Comparison of ENCODE assay signal across 2 cellular contexts in the genomic region with DNA sequence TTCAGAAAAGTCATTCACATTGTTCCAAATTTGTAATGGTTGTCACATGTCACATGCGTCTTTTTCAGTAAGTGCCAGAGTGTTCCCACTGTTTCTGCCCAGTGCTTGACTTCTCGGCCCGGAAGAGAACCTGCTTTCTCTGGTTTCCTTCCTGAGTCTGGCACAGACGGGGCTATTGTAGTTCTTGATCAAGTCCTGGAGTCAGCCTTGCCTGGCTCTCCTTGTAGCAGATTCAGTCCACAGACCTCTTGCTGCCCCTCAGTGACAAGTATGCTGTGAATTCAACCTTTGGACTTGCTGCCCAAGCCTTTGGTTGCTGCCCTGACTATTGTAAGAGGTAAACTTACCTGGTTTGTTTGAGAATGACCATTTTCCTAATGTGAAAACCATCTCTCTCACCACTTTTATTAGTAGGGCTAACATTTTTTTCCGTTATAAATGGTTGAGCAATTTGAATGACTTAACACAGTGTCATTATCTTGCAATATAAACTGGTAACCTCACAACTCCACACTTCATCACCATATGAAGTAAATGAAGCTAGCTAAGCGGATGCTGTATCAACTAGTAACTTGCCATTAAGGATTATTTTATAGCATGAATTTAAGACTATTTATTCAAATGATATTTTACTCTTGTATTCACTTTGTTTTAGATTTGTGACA.
TF ChIP-seq lines count a peak whose summit lies in the region.

No MANE protein-coding gene starts in this region.

TF ChIP-seq in endothelial cell of umbilical vein, 7 proteins besides CTCF, POLR2A, EP300 and RAD21:
- TF ChIP-seq EZH2 (IDR thresholded peaks at IDR 0.05; ENCODE audit: borderline replicate concordance, low read depth, low read length, severe bottlenecking) (no peak), JUN (IDR thresholded peaks at IDR 0.05; ENCODE audit: borderline replicate concordance, insufficient read depth, insufficient read length, low read depth) (no peak), GATA2 (IDR thresholded peaks at IDR 0.05; ENCODE audit: insufficient read depth, insufficient read length, low read depth, low read length) (no peak), FOS (IDR thresholded peaks at IDR 0.05; ENCODE audit: borderline replicate concordance, insufficient read depth, low read length) (no peak), POLR2AphosphoS5 (IDR thresholded peaks at IDR 0.05; ENCODE audit: insufficient read depth, low read depth, low read length) (no peak), MYC (IDR thresholded peaks at IDR 0.05; ENCODE audit: low read depth, low read length) (no peak)
- TF ChIP-seq, protein P1, sequence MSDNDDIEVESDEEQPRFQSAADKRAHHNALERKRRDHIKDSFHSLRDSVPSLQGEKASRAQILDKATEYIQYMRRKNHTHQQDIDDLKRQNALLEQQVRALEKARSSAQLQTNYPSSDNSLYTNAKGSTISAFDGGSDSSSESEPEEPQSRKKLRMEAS (IDR thresholded peaks at IDR 0.05; ENCODE audit: insufficient read depth, insufficient read length), result no peak
TF ChIP-seq in endothelial cell of umbilical vein: peak in this region for 0.

TF ChIP-seq in HepG2, 621 proteins besides CTCF, POLR2A, EP300 and RAD21 (continues in another document):
- peak; percentile 95 for TF ChIP-seq ZNF549 (CRISPR knock-in tag; IDR thresholded peaks at IDR 0.05)
- TF ChIP-seq GABPB1 (CRISPR knock-in tag; IDR thresholded peaks at IDR 0.05), result peak; percentile 22; the same call in 1 of the 2 replicates
- TF ChIP-seq EEA1 (CRISPR knock-in tag; IDR thresholded peaks at IDR 0.05; ENCODE audit: borderline replicate concordance), result no peak
- TF ChIP-seq BORCS8-MEF2B (CRISPR knock-in tag; IDR thresholded peaks at IDR 0.05), result no peak
- no peak for TF ChIP-seq NFIB (CRISPR knock-in tag; IDR thresholded peaks at IDR 0.05; ENCODE audit: borderline replicate concordance)
- TF ChIP-seq, protein P2, sequence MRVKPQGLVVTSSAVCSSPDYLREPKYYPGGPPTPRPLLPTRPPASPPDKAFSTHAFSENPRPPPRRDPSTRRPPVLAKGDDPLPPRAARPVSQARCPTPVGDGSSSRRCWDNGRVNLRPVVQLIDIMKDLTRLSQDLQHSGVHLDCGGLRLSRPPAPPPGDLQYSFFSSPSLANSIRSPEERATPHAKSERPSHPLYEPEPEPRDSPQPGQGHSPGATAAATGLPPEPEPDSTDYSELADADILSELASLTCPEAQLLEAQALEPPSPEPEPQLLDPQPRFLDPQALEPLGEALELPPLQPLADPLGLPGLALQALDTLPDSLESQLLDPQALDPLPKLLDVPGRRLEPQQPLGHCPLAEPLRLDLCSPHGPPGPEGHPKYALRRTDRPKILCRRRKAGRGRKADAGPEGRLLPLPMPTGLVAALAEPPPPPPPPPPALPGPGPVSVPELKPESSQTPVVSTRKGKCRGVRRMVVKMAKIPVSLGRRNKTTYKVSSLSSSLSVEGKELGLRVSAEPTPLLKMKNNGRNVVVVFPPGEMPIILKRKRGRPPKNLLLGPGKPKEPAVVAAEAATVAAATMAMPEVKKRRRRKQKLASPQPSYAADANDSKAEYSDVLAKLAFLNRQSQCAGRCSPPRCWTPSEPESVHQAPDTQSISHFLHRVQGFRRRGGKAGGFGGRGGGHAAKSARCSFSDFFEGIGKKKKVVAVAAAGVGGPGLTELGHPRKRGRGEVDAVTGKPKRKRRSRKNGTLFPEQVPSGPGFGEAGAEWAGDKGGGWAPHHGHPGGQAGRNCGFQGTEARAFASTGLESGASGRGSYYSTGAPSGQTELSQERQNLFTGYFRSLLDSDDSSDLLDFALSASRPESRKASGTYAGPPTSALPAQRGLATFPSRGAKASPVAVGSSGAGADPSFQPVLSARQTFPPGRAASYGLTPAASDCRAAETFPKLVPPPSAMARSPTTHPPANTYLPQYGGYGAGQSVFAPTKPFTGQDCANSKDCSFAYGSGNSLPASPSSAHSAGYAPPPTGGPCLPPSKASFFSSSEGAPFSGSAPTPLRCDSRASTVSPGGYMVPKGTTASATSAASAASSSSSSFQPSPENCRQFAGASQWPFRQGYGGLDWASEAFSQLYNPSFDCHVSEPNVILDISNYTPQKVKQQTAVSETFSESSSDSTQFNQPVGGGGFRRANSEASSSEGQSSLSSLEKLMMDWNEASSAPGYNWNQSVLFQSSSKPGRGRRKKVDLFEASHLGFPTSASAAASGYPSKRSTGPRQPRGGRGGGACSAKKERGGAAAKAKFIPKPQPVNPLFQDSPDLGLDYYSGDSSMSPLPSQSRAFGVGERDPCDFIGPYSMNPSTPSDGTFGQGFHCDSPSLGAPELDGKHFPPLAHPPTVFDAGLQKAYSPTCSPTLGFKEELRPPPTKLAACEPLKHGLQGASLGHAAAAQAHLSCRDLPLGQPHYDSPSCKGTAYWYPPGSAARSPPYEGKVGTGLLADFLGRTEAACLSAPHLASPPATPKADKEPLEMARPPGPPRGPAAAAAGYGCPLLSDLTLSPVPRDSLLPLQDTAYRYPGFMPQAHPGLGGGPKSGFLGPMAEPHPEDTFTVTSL (CRISPR knock-in tag; IDR thresholded peaks at IDR 0.05; ENCODE audit: borderline replicate concordance), result no peak
- TF ChIP-seq MIXL1 (CRISPR knock-in tag; IDR thresholded peaks at IDR 0.05), result no peak
- TF ChIP-seq MBD4 (IDR thresholded peaks at IDR 0.05; ENCODE audit: borderline replicate concordance, low read length), result no peak
- TF ChIP-seq, protein P3, sequence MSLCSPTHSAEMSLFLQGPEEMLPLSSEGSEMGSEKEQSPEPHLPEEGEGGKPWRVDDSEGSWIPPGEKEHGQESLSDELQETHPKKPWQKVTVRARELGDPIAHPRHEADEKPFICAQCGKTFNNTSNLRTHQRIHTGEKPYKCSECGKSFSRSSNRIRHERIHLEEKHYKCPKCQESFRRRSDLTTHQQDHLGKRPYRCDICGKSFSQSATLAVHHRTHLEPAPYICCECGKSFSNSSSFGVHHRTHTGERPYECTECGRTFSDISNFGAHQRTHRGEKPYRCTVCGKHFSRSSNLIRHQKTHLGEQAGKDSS (CRISPR knock-in tag; IDR thresholded peaks at IDR 0.05; ENCODE audit: borderline replicate concordance, low read depth), result no peak
- TF ChIP-seq, protein P4, sequence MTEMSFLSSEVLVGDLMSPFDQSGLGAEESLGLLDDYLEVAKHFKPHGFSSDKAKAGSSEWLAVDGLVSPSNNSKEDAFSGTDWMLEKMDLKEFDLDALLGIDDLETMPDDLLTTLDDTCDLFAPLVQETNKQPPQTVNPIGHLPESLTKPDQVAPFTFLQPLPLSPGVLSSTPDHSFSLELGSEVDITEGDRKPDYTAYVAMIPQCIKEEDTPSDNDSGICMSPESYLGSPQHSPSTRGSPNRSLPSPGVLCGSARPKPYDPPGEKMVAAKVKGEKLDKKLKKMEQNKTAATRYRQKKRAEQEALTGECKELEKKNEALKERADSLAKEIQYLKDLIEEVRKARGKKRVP (CRISPR knock-in tag; IDR thresholded peaks at IDR 0.05), result no peak
- 0 out of 2 replicates have a peak, but pooled peaks have one; percentile 15 for TF ChIP-seq FOXA3 (CRISPR knock-in tag; IDR thresholded peaks at IDR 0.05)
- TF ChIP-seq MTF2 (CRISPR knock-in tag; IDR thresholded peaks at IDR 0.05; ENCODE audit: borderline replicate concordance), result no peak
- no peak for TF ChIP-seq ZNF251 (CRISPR knock-in tag; IDR thresholded peaks at IDR 0.05)
- no peak for TF ChIP-seq SOX13 (IDR thresholded peaks at IDR 0.05)
- peak in 1 of 2 experiments; percentile 29; a peak in 1 of 4 replicates for TF ChIP-seq SOX13 (CRISPR knock-in tag; conservative IDR thresholded peaks at IDR 0.05 in 1 of 2, IDR thresholded peaks at IDR 0.05 in 1 of 2)
- TF ChIP-seq NFKBIZ (CRISPR knock-in tag; IDR thresholded peaks at IDR 0.05), result no peak
- no peak for TF ChIP-seq ZNF180 (CRISPR knock-in tag; IDR thresholded peaks at IDR 0.05; ENCODE audit: borderline replicate concordance, low read depth)
- no peak for TF ChIP-seq HIVEP1 (CRISPR knock-in tag; IDR thresholded peaks at IDR 0.05)
- TF ChIP-seq, protein P5, sequence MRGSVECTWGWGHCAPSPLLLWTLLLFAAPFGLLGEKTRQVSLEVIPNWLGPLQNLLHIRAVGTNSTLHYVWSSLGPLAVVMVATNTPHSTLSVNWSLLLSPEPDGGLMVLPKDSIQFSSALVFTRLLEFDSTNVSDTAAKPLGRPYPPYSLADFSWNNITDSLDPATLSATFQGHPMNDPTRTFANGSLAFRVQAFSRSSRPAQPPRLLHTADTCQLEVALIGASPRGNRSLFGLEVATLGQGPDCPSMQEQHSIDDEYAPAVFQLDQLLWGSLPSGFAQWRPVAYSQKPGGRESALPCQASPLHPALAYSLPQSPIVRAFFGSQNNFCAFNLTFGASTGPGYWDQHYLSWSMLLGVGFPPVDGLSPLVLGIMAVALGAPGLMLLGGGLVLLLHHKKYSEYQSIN (CRISPR knock-in tag; IDR thresholded peaks at IDR 0.05; ENCODE audit: borderline replicate concordance), result no peak
- 0 out of 2 replicates have a peak, but pooled peaks have one; percentile 39 for TF ChIP-seq RXRB (CRISPR knock-in tag; IDR thresholded peaks at IDR 0.05; ENCODE audit: borderline replicate concordance)
- TF ChIP-seq, protein P6, sequence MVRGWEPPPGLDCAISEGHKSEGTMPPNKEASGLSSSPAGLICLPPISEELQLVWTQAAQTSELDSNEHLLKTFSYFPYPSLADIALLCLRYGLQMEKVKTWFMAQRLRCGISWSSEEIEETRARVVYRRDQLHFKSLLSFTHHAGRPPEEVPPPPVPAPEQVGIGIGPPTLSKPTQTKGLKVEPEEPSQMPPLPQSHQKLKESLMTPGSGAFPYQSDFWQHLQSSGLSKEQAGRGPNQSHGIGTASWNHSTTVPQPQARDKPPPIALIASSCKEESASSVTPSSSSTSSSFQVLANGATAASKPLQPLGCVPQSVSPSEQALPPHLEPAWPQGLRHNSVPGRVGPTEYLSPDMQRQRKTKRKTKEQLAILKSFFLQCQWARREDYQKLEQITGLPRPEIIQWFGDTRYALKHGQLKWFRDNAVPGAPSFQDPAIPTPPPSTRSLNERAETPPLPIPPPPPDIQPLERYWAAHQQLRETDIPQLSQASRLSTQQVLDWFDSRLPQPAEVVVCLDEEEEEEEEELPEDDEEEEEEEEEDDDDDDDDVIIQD (CRISPR knock-in tag; IDR thresholded peaks at IDR 0.05; ENCODE audit: low read depth), result 0 out of 2 replicates have a peak, but pooled peaks have one; percentile 13
- TF ChIP-seq POGZ (CRISPR knock-in tag; IDR thresholded peaks at IDR 0.05), result no peak
- peak; percentile 94 for TF ChIP-seq TEAD3 (CRISPR knock-in tag; optimal IDR thresholded peaks at IDR 0.05; ENCODE audit: borderline replicate concordance)
- TF ChIP-seq BCL6 (CRISPR knock-in tag; IDR thresholded peaks at IDR 0.05), result no peak
- TF ChIP-seq ZMYM3 (CRISPR knock-in tag; IDR thresholded peaks at IDR 0.05), result no peak
- TF ChIP-seq ZBTB8A (CRISPR knock-in tag; IDR thresholded peaks at IDR 0.05; ENCODE audit: borderline replicate concordance, low read depth), result no peak
- no peak for TF ChIP-seq ZNF674 (CRISPR knock-in tag; IDR thresholded peaks at IDR 0.05; ENCODE audit: low read depth)
- TF ChIP-seq, protein P7, sequence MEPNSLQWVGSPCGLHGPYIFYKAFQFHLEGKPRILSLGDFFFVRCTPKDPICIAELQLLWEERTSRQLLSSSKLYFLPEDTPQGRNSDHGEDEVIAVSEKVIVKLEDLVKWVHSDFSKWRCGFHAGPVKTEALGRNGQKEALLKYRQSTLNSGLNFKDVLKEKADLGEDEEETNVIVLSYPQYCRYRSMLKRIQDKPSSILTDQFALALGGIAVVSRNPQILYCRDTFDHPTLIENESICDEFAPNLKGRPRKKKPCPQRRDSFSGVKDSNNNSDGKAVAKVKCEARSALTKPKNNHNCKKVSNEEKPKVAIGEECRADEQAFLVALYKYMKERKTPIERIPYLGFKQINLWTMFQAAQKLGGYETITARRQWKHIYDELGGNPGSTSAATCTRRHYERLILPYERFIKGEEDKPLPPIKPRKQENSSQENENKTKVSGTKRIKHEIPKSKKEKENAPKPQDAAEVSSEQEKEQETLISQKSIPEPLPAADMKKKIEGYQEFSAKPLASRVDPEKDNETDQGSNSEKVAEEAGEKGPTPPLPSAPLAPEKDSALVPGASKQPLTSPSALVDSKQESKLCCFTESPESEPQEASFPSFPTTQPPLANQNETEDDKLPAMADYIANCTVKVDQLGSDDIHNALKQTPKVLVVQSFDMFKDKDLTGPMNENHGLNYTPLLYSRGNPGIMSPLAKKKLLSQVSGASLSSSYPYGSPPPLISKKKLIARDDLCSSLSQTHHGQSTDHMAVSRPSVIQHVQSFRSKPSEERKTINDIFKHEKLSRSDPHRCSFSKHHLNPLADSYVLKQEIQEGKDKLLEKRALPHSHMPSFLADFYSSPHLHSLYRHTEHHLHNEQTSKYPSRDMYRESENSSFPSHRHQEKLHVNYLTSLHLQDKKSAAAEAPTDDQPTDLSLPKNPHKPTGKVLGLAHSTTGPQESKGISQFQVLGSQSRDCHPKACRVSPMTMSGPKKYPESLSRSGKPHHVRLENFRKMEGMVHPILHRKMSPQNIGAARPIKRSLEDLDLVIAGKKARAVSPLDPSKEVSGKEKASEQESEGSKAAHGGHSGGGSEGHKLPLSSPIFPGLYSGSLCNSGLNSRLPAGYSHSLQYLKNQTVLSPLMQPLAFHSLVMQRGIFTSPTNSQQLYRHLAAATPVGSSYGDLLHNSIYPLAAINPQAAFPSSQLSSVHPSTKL (CRISPR knock-in tag; IDR thresholded peaks at IDR 0.05), result 0 out of 2 replicates have a peak, but pooled peaks have one; percentile 38
- TF ChIP-seq, protein P8, sequence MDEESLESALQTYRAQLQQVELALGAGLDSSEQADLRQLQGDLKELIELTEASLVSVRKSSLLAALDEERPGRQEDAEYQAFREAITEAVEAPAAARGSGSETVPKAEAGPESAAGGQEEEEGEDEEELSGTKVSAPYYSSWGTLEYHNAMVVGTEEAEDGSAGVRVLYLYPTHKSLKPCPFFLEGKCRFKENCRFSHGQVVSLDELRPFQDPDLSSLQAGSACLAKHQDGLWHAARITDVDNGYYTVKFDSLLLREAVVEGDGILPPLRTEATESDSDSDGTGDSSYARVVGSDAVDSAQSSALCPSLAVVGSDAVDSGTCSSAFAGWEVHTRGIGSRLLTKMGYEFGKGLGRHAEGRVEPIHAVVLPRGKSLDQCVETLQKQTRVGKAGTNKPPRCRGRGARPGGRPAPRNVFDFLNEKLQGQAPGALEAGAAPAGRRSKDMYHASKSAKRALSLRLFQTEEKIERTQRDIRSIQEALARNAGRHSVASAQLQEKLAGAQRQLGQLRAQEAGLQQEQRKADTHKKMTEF (CRISPR knock-in tag; IDR thresholded peaks at IDR 0.05), result no peak
- TF ChIP-seq, protein P9, sequence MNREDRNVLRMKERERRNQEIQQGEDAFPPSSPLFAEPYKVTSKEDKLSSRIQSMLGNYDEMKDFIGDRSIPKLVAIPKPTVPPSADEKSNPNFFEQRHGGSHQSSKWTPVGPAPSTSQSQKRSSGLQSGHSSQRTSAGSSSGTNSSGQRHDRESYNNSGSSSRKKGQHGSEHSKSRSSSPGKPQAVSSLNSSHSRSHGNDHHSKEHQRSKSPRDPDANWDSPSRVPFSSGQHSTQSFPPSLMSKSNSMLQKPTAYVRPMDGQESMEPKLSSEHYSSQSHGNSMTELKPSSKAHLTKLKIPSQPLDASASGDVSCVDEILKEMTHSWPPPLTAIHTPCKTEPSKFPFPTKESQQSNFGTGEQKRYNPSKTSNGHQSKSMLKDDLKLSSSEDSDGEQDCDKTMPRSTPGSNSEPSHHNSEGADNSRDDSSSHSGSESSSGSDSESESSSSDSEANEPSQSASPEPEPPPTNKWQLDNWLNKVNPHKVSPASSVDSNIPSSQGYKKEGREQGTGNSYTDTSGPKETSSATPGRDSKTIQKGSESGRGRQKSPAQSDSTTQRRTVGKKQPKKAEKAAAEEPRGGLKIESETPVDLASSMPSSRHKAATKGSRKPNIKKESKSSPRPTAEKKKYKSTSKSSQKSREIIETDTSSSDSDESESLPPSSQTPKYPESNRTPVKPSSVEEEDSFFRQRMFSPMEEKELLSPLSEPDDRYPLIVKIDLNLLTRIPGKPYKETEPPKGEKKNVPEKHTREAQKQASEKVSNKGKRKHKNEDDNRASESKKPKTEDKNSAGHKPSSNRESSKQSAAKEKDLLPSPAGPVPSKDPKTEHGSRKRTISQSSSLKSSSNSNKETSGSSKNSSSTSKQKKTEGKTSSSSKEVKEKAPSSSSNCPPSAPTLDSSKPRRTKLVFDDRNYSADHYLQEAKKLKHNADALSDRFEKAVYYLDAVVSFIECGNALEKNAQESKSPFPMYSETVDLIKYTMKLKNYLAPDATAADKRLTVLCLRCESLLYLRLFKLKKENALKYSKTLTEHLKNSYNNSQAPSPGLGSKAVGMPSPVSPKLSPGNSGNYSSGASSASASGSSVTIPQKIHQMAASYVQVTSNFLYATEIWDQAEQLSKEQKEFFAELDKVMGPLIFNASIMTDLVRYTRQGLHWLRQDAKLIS (CRISPR knock-in tag; IDR thresholded peaks at IDR 0.05), result no peak
